25 cellular contexts compared by ENCODE assay signal in genomic region chr11:9783986-9784385, GRCh38.
A peak's percentile ranks its signal among the peaks of the same experiment; 100 is the strongest.
DNase-seq lines count a peak whose midpoint lies in the region; ATAC-seq, FAIRE-seq and TF ChIP-seq lines count a peak whose summit lies in the region.
"Had no signal": no experiment of that assay in that cellular context is flagged by ENCODE, and none has a peak within 500 bp of the region (broad histone marks: within the 10 kb centered on the region; RNA-seq: fewer than 3 reads in every experiment).

No MANE protein-coding gene starts in this region.

- no peaks in the 10 kb centered on the region for H4K20me1 ChIP-seq in smooth muscle cell (ENCODE audit: low read depth)

- WGBS in smooth muscle cell (ENCODE audit: low lambda C conversion rate): 60% methylated on average over 2 of the region's 2 CpGs
- WGBS in small intestine, 3 donors: 83 to 89% (median 88%) methylated on average over 2 of the region's 2 CpGs

- H3K27me3 Mint-ChIP-seq in stimulated activated naive B cell treated with anti-CD40 and anti-IgM and Interleukin-4, amounts not matched to agents 10 μg/mL and 1 μg/mL and 100 μg/mL, for 72 hours: no peaks in the 10 kb centered on the region
- H3K27me3 Mint-ChIP-seq: activated naive CD8-positive, alpha-beta T cell treated with anti-CD3 and anti-CD28 coated beads, Interleukin-2, amount 50 U/mL, for 24 hours; naive thymus-derived CD4-positive, alpha-beta T cell; type B pancreatic cell had no signal

- peaks cover 14% of the 10 kb centered on the region for H3F3A ChIP-seq in smooth muscle cell (ENCODE audit: low read depth)

- H3K27ac ChIP-seq in angular gyrus (ENCODE audit: low read depth, low read length) (peak overlapping the region; percentile 15), smooth muscle cell (ENCODE audit: low read depth) (peak overlapping the region; percentile 49), small intestine (ENCODE audit: low read depth in 1 of 2, low read length in 1 of 2) (no peak overlapping the region)
- H3K27ac ChIP-seq: body of pancreas had no signal

- no peaks in the 10 kb centered on the region for H3K4me1 ChIP-seq in smooth muscle cell (ENCODE audit: low read depth)
- no peaks in the 10 kb centered on the region for H3K4me1 ChIP-seq in small intestine (ENCODE audit: control insufficient read depth in 2 of 2, insufficient read depth in 1 of 2, low read depth in 1 of 2, low read length in 1 of 2)
- H3K4me1 ChIP-seq: body of pancreas had no signal

- H3K4me3 Mint-ChIP-seq in stimulated activated naive B cell treated with anti-CD40 and anti-IgM and Interleukin-4, amounts not matched to agents 10 μg/mL and 1 μg/mL and 100 μg/mL, for 72 hours: no peak overlapping the region
- H3K4me3 Mint-ChIP-seq: activated CD8-positive, alpha-beta T cell treated with anti-CD3 and anti-CD28 coated beads, Interleukin-2, amount 10 ng/mL, durations not matched to agents 7 days and 5 days; activated naive CD8-positive, alpha-beta T cell treated with anti-CD3 and anti-CD28 coated beads, Interleukin-2, amount 50 U/mL, for 24 hours; naive thymus-derived CD4-positive, alpha-beta T cell; T-helper 1 cell treated with Interleukin-12 subunit alpha and Interleukin-12 subunit beta and Interleukin-4 antibody, amounts not matched to agents 30 μg/mL and 1 μg/mL, for 36 hours; type B pancreatic cell had no signal

- no peak overlapping the region for H3K9ac ChIP-seq in smooth muscle cell (ENCODE audit: low read depth)

- no peaks in the 10 kb centered on the region for H3K79me2 ChIP-seq in smooth muscle cell (ENCODE audit: low read depth)

- DNase-seq in Right ventricle myocardium superior (no peak), cardiac septum (ENCODE audit: low spot score) (no peak), iris pigment epithelial cell (ENCODE audit: low read depth) (peak; percentile 72), smooth muscle cell (lab: John Stamatoyannopoulos, UW; ENCODE audit: unreplicated experiment) (no peak), small intestine (no peak)
- DNase-seq in stimulated activated naive B cell treated with anti-CD40 and anti-IgM and Interleukin-4, amounts not matched to agents 10 μg/mL and 1 μg/mL and 100 μg/mL, for 72 hours: no peak
- DNase-seq: activated CD8-positive, alpha-beta T cell treated with anti-CD3 and anti-CD28 coated beads, Interleukin-2, amount 10 ng/mL, durations not matched to agents 7 days and 5 days; activated gamma-delta T cell; activated naive CD8-positive, alpha-beta T cell treated with anti-CD3 and anti-CD28 coated beads, Interleukin-2, amount 50 U/mL, for 24 hours; body of pancreas; effector CD4-positive, alpha-beta T cell; KG1; naive thymus-derived CD4-positive, alpha-beta T cell; NCI-H1436; NCI-H2081 treated with DMSO at 0.1 percent for 48 hours; NCI-H748 treated with DMSO at 0.1 percent for 48 hours; stimulated activated CD8-positive, alpha-beta memory T cell treated with anti-CD3 and anti-CD28 coated beads, Interleukin-4, amount 100 ng/mL, for 48 hours had no signal

- H3K4me3 ChIP-seq in smooth muscle cell: no peak overlapping the region
- no peak overlapping the region for H3K4me3 ChIP-seq in small intestine (ENCODE audit: low read depth in 1 of 2, low read length in 2 of 2)
- H3K4me3 ChIP-seq: body of pancreas had no signal

- no peak for FAIRE-seq in small intestine (lab: Jason Lieb, UNC)
- FAIRE-seq: A204.1, H54, RCC 7860, TTC549 had no signal

- H3K27ac Mint-ChIP-seq in stimulated activated naive B cell treated with anti-CD40 and anti-IgM and Interleukin-4, amounts not matched to agents 10 μg/mL and 1 μg/mL and 100 μg/mL, for 72 hours: no peak overlapping the region
- H3K27ac Mint-ChIP-seq: activated CD8-positive, alpha-beta T cell treated with anti-CD3 and anti-CD28 coated beads, Interleukin-2, amount 10 ng/mL, durations not matched to agents 7 days and 5 days; activated naive CD8-positive, alpha-beta T cell treated with anti-CD3 and anti-CD28 coated beads, Interleukin-2, amount 50 U/mL, for 24 hours; T-helper 1 cell treated with Interleukin-12 subunit alpha and Interleukin-12 subunit beta and Interleukin-4 antibody, amounts not matched to agents 30 μg/mL and 1 μg/mL, for 36 hours; type B pancreatic cell had no signal

- intact Hi-C loops in Right ventricle myocardium superior (cut with DNase I) (no loop called here), cardiac septum (cut with DNase I) (no loop called here)

- no peaks in the 10 kb centered on the region for H3K27me3 ChIP-seq in smooth muscle cell (ENCODE audit: low read depth)
- H3K27me3 ChIP-seq in small intestine (ENCODE audit: control insufficient read depth in 2 of 2, insufficient read depth in 2 of 2, low read length in 2 of 2): no peaks in the 10 kb centered on the region
- H3K27me3 ChIP-seq: body of pancreas had no signal

- TF ChIP-seq CTCF in smooth muscle cell (IDR thresholded peaks at IDR 0.05; ENCODE audit: borderline replicate concordance, insufficient read depth, poor library complexity, severe bottlenecking): no peak

- H2AFZ ChIP-seq in smooth muscle cell (ENCODE audit: low read depth): no peak overlapping the region

- H3K36me3 ChIP-seq in smooth muscle cell (ENCODE audit: low read depth) (peaks cover 9% of the 10 kb centered on the region), small intestine (ENCODE audit: control insufficient read depth in 2 of 2, insufficient read depth in 2 of 2, low read length in 2 of 2) (peaks cover 1 to 4% of the 10 kb centered on the region in 2 donors)

- H3K4me1 Mint-ChIP-seq in stimulated activated naive B cell treated with anti-CD40 and anti-IgM and Interleukin-4, amounts not matched to agents 10 μg/mL and 1 μg/mL and 100 μg/mL, for 72 hours: peaks cover 25 to 49% of the 10 kb centered on the region in 2 donors
- H3K4me1 Mint-ChIP-seq: naive thymus-derived CD4-positive, alpha-beta T cell had no signal

- H3K4me2 ChIP-seq in smooth muscle cell: peak overlapping the region; percentile 4

- H3K9me3 Mint-ChIP-seq in stimulated activated naive B cell treated with anti-CD40 and anti-IgM and Interleukin-4, amounts not matched to agents 10 μg/mL and 1 μg/mL and 100 μg/mL, for 72 hours: no peaks in the 10 kb centered on the region
- H3K9me3 Mint-ChIP-seq: activated naive CD8-positive, alpha-beta T cell treated with anti-CD3 and anti-CD28 coated beads, Interleukin-2, amount 50 U/mL, for 24 hours; naive thymus-derived CD4-positive, alpha-beta T cell; T-helper 1 cell treated with Interleukin-12 subunit alpha and Interleukin-12 subunit beta and Interleukin-4 antibody, amounts not matched to agents 30 μg/mL and 1 μg/mL, for 36 hours; type B pancreatic cell had no signal

- H3K9me3 ChIP-seq in smooth muscle cell (replicated peaks; ENCODE audit: low read depth): no peaks in the 10 kb centered on the region
- H3K9me3 ChIP-seq in small intestine (ENCODE audit: control insufficient read depth, low read depth): no peaks in the 10 kb centered on the region
- H3K9me3 ChIP-seq: body of pancreas had no signal

- peaks cover 24 to 40% of the 10 kb centered on the region in 2 donors for H3K36me3 Mint-ChIP-seq in stimulated activated naive B cell treated with anti-CD40 and anti-IgM and Interleukin-4, amounts not matched to agents 10 μg/mL and 1 μg/mL and 100 μg/mL, for 72 hours

- ATAC-seq in Right ventricle myocardium superior (ENCODE audit: poor library complexity) (peak; percentile 22), HG03439 (IDR thresholded peaks at IDR 0.05; ENCODE audit: unreplicated experiment) (no peak)
- no peak for ATAC-seq in stimulated activated naive B cell treated with anti-CD40 and anti-IgM and Interleukin-4, amounts not matched to agents 10 μg/mL and 1 μg/mL and 100 μg/mL, for 72 hours (replicated peaks)
- ATAC-seq: activated CD8-positive, alpha-beta T cell treated with anti-CD3 and anti-CD28 coated beads, Interleukin-2, amount 10 ng/mL, durations not matched to agents 7 days and 5 days; activated naive CD8-positive, alpha-beta T cell treated with anti-CD3 and anti-CD28 coated beads, Interleukin-2, amount 50 U/mL, for 24 hours; body of pancreas; naive thymus-derived CD4-positive, alpha-beta T cell had no signal

Comparison
In these comparisons a context has a peak if more than half of its experiments do, and no peak if none do; other contexts are left out.
1. H3K27ac ChIP-seq: peak in angular gyrus (single experiment) and smooth muscle cell (single experiment); none in small intestine (0 of 2).